Comparison of ENCODE assay signal across 12 cellular contexts in genomic region chr17:8237886-8238285, GRCh38.
"Had no signal": no experiment of that assay in that cellular context is flagged by ENCODE, and none has a peak within 500 bp of the region (broad histone marks: within the 10 kb centered on the region; RNA-seq: fewer than 3 reads in every experiment).

No MANE protein-coding gene starts in this region.

- H3K4me3 Mint-ChIP-seq: activated B cell treated with CpG ODN at 0.5 μM for 24 hours; activated CD4-positive, alpha-beta T cell treated with anti-CD3 and anti-CD28 coated beads, Interleukin-2, amount 10 ng/mL, durations not matched to agents 24 days and 14 days had no signal

- ATAC-seq: naive thymus-derived CD8-positive, alpha-beta T cell had no signal

- FAIRE-seq: TTC549 had no signal

- H3K9me3 Mint-ChIP-seq: activated B cell treated with CpG ODN at 0.5 μM for 24 hours; activated CD4-positive, alpha-beta T cell treated with anti-CD3 and anti-CD28 coated beads, Interleukin-2, amount 10 ng/mL, durations not matched to agents 24 days and 14 days; naive thymus-derived CD8-positive, alpha-beta T cell had no signal

- H3K27ac Mint-ChIP-seq: activated B cell treated with CpG ODN at 0.5 μM for 24 hours; activated CD4-positive, alpha-beta T cell treated with anti-CD3 and anti-CD28 coated beads, Interleukin-2, amount 10 ng/mL, durations not matched to agents 24 days and 14 days had no signal

- H3K27me3 Mint-ChIP-seq: activated B cell treated with CpG ODN at 0.5 μM for 24 hours; activated CD4-positive, alpha-beta T cell treated with anti-CD3 and anti-CD28 coated beads, Interleukin-2, amount 10 ng/mL, durations not matched to agents 24 days and 14 days; naive thymus-derived CD8-positive, alpha-beta T cell; progenitor cell of endocrine pancreas had no signal

- DNase-seq: activated B cell treated with CpG ODN at 0.5 μM for 24 hours; activated CD4-positive, alpha-beta T cell treated with anti-CD3 and anti-CD28 coated beads, Interleukin-2, amount 10 ng/mL, durations not matched to agents 24 days and 14 days; activated gamma-delta T cell; activated T-cell treated with anti-CD3 and anti-CD28 coated beads, Interleukin-2, amount 50 U/mL, for 48 hours; hippocampal formation; left ventricle myocardium inferior; mesenchymal stem cell; naive thymus-derived CD8-positive, alpha-beta T cell; nucleus accumbens; right cardiac atrium had no signal
